Comparison of ENCODE assay signal across 29 cellular contexts in genomic region chr5:154573011-154573410, GRCh38.
"Had no signal": no experiment of that assay in that cellular context is flagged by ENCODE, and none has a peak within 500 bp of the region (broad histone marks: within the 10 kb centered on the region; RNA-seq: fewer than 3 reads in every experiment).

No MANE protein-coding gene starts in this region.

- ATAC-seq: activated CD4-positive, alpha-beta T cell treated with anti-CD3 and anti-CD28 coated beads for 36 hours; activated CD8-positive, alpha-beta memory T cell treated with anti-CD3 and anti-CD28 coated beads, Interleukin-2, amount 10 ng/mL, durations not matched to agents 7 days and 5 days; activated CD8-positive, alpha-beta T cell treated with anti-CD3 and anti-CD28 coated beads, Interleukin-2, amount 10 ng/mL, durations not matched to agents 7 days and 5 days; heart left ventricle had no signal

- H3K4me1 Mint-ChIP-seq: activated CD4-positive, alpha-beta T cell treated with anti-CD3 and anti-CD28 coated beads for 36 hours; activated CD4-positive, alpha-beta T cell treated with anti-CD3 and anti-CD28 coated beads, Interleukin-2, amount 10 ng/mL, durations not matched to agents 24 days and 14 days; activated CD8-positive, alpha-beta memory T cell treated with anti-CD3 and anti-CD28 coated beads, Interleukin-2, amount 10 ng/mL, durations not matched to agents 7 days and 5 days; activated naive CD4-positive, alpha-beta T cell treated with anti-CD3 and anti-CD28 coated beads, Interleukin-2, amount 50 U/mL, for 24 hours; activated naive CD8-positive, alpha-beta T cell treated with anti-CD3 and anti-CD28 coated beads, Interleukin-2, amount 10 ng/mL, durations not matched to agents 7 days and 5 days had no signal

- H3K27me3 ChIP-seq: ascending aorta, breast epithelium, cardiac muscle cell, colonic mucosa had no signal

- H3K27ac ChIP-seq: ascending aorta, breast epithelium, cardiac muscle cell, colonic mucosa, epithelial cell of prostate, heart left ventricle had no signal

- H3K4me3 Mint-ChIP-seq: activated CD4-positive, alpha-beta memory T cell treated with anti-CD3 and anti-CD28 coated beads for 36 hours; activated CD4-positive, alpha-beta T cell treated with anti-CD3 and anti-CD28 coated beads for 36 hours; activated CD4-positive, alpha-beta T cell treated with anti-CD3 and anti-CD28 coated beads, Interleukin-2, amount 10 ng/mL, durations not matched to agents 24 days and 14 days; activated CD8-positive, alpha-beta memory T cell treated with anti-CD3 and anti-CD28 coated beads, Interleukin-2, amount 10 ng/mL, durations not matched to agents 7 days and 5 days; activated CD8-positive, alpha-beta T cell treated with anti-CD3 and anti-CD28 coated beads, Interleukin-2, amount 10 ng/mL, durations not matched to agents 7 days and 5 days; activated naive CD4-positive, alpha-beta T cell treated with anti-CD3 and anti-CD28 coated beads for 36 hours; activated naive CD4-positive, alpha-beta T cell treated with anti-CD3 and anti-CD28 coated beads, Interleukin-2, amount 50 U/mL, for 24 hours; activated naive CD8-positive, alpha-beta T cell treated with anti-CD3 and anti-CD28 coated beads, Interleukin-2, amount 10 ng/mL, durations not matched to agents 7 days and 5 days; activated T-helper 1 cell treated with anti-CD3 and anti-CD28 coated beads, Interleukin-12 subunit alpha, Interleukin-12 subunit beta, Interleukin-2, Interleukin-4 antibody, amounts not matched to agents 30 ng/mL and 10 ng/mL and 1 ng/mL, durations not matched to agents 14 hours and 24 hours and 36 hours; brain had no signal

- H3K36me3 Mint-ChIP-seq: activated CD4-positive, alpha-beta memory T cell treated with anti-CD3 and anti-CD28 coated beads for 36 hours; activated CD8-positive, alpha-beta memory T cell treated with anti-CD3 and anti-CD28 coated beads, Interleukin-2, amount 10 ng/mL, durations not matched to agents 7 days and 5 days; activated naive CD4-positive, alpha-beta T cell treated with anti-CD3 and anti-CD28 coated beads, Interleukin-2, amount 50 U/mL, for 24 hours; activated naive CD8-positive, alpha-beta T cell treated with anti-CD3 and anti-CD28 coated beads, Interleukin-2, amount 10 ng/mL, durations not matched to agents 7 days and 5 days; brain had no signal

- H3K4me1 ChIP-seq: ascending aorta, breast epithelium, colonic mucosa, heart left ventricle had no signal

- H3K4me3 ChIP-seq: ascending aorta, breast epithelium, cardiac muscle cell, colonic mucosa, heart left ventricle had no signal

- DNase-seq: activated CD4-positive, alpha-beta memory T cell treated with anti-CD3 and anti-CD28 coated beads for 36 hours; activated CD4-positive, alpha-beta T cell treated with anti-CD3 and anti-CD28 coated beads for 36 hours; activated CD4-positive, alpha-beta T cell treated with anti-CD3 and anti-CD28 coated beads, Interleukin-2, amount 10 ng/mL, durations not matched to agents 24 days and 14 days; activated CD4-positive, CD25-positive, alpha-beta regulatory T cell; activated CD4-positive, CD25-positive, alpha-beta regulatory T cell treated with anti-CD3 and anti-CD28 coated beads, Interleukin-2, amount 50 U/mL, for 72 hours; activated CD8-positive, alpha-beta memory T cell treated with anti-CD3 and anti-CD28 coated beads, Interleukin-2, amount 10 ng/mL, durations not matched to agents 7 days and 5 days; activated CD8-positive, alpha-beta memory T cell treated with anti-CD3 and anti-CD28 coated beads, Interleukin-2, amount 50 U/mL, for 4 hours; activated CD8-positive, alpha-beta T cell treated with anti-CD3 and anti-CD28 coated beads, Interleukin-2, amount 10 ng/mL, durations not matched to agents 7 days and 5 days; activated effector memory CD4-positive, alpha-beta T cell treated with anti-CD3 and anti-CD28 coated beads, Interleukin-2, amount 50 U/mL, for 16 hours; activated naive CD4-positive, alpha-beta T cell treated with anti-CD3 and anti-CD28 coated beads for 36 hours; activated naive CD8-positive, alpha-beta T cell treated with anti-CD3 and anti-CD28 coated beads, Interleukin-2, amount 10 ng/mL, durations not matched to agents 7 days and 5 days; activated T-cell treated with anti-CD3 and anti-CD28 coated beads, Interleukin-2, amount 50 U/mL, for 1 hour; activated T-cell treated with anti-CD3 and anti-CD28 coated beads, Interleukin-2, amount 50 U/mL, for 48 hours; central memory CD4-positive, alpha-beta T cell; cerebellar nuclear complex; colonic mucosa; effector CD8-positive, alpha-beta T cell; foreskin fibroblast; glutamatergic neuron; heart left ventricle; T-helper 2 cell had no signal

- H3K36me3 ChIP-seq: ascending aorta, breast epithelium, cardiac muscle cell, colonic mucosa, heart left ventricle had no signal

- H3K27ac Mint-ChIP-seq: activated CD4-positive, alpha-beta memory T cell treated with anti-CD3 and anti-CD28 coated beads for 36 hours; activated CD4-positive, alpha-beta T cell treated with anti-CD3 and anti-CD28 coated beads for 36 hours; activated CD4-positive, alpha-beta T cell treated with anti-CD3 and anti-CD28 coated beads, Interleukin-2, amount 10 ng/mL, durations not matched to agents 24 days and 14 days; activated CD8-positive, alpha-beta memory T cell treated with anti-CD3 and anti-CD28 coated beads, Interleukin-2, amount 10 ng/mL, durations not matched to agents 7 days and 5 days; activated CD8-positive, alpha-beta T cell treated with anti-CD3 and anti-CD28 coated beads, Interleukin-2, amount 10 ng/mL, durations not matched to agents 7 days and 5 days; activated naive CD4-positive, alpha-beta T cell treated with anti-CD3 and anti-CD28 coated beads for 36 hours; activated naive CD4-positive, alpha-beta T cell treated with anti-CD3 and anti-CD28 coated beads, Interleukin-2, amount 50 U/mL, for 24 hours; activated naive CD8-positive, alpha-beta T cell treated with anti-CD3 and anti-CD28 coated beads, Interleukin-2, amount 10 ng/mL, durations not matched to agents 7 days and 5 days; activated T-helper 1 cell treated with anti-CD3 and anti-CD28 coated beads, Interleukin-12 subunit alpha, Interleukin-12 subunit beta, Interleukin-2, Interleukin-4 antibody, amounts not matched to agents 30 ng/mL and 10 ng/mL and 1 ng/mL, durations not matched to agents 14 hours and 24 hours and 36 hours; activated T-helper 2 cell treated with anti-CD3 and anti-CD28 coated beads, Interferon-gamma antibody, Interleukin-2, Interleukin-4, amounts not matched to agents 10 μg/mL and 5 μg/mL and 100 μg/mL, durations not matched to agents 14 hours and 24 hours and 36 hours; brain had no signal

- H3K9me3 Mint-ChIP-seq: activated CD4-positive, alpha-beta memory T cell treated with anti-CD3 and anti-CD28 coated beads for 36 hours; activated CD4-positive, alpha-beta T cell treated with anti-CD3 and anti-CD28 coated beads, Interleukin-2, amount 10 ng/mL, durations not matched to agents 24 days and 14 days; activated naive CD4-positive, alpha-beta T cell treated with anti-CD3 and anti-CD28 coated beads for 36 hours; activated naive CD4-positive, alpha-beta T cell treated with anti-CD3 and anti-CD28 coated beads, Interleukin-2, amount 50 U/mL, for 24 hours; activated naive CD8-positive, alpha-beta T cell treated with anti-CD3 and anti-CD28 coated beads, Interleukin-2, amount 10 ng/mL, durations not matched to agents 7 days and 5 days; activated T-helper 1 cell treated with anti-CD3 and anti-CD28 coated beads, Interleukin-12 subunit alpha, Interleukin-12 subunit beta, Interleukin-2, Interleukin-4 antibody, amounts not matched to agents 30 ng/mL and 10 ng/mL and 1 ng/mL, durations not matched to agents 14 hours and 24 hours and 36 hours; activated T-helper 2 cell treated with anti-CD3 and anti-CD28 coated beads, Interferon-gamma antibody, Interleukin-2, Interleukin-4, amounts not matched to agents 10 μg/mL and 5 μg/mL and 100 μg/mL, durations not matched to agents 14 hours and 24 hours and 36 hours had no signal

- H3K9me3 ChIP-seq: ascending aorta, breast epithelium, colonic mucosa, heart left ventricle had no signal
